13 cellular contexts compared by ENCODE assay signal in the genomic region with DNA sequence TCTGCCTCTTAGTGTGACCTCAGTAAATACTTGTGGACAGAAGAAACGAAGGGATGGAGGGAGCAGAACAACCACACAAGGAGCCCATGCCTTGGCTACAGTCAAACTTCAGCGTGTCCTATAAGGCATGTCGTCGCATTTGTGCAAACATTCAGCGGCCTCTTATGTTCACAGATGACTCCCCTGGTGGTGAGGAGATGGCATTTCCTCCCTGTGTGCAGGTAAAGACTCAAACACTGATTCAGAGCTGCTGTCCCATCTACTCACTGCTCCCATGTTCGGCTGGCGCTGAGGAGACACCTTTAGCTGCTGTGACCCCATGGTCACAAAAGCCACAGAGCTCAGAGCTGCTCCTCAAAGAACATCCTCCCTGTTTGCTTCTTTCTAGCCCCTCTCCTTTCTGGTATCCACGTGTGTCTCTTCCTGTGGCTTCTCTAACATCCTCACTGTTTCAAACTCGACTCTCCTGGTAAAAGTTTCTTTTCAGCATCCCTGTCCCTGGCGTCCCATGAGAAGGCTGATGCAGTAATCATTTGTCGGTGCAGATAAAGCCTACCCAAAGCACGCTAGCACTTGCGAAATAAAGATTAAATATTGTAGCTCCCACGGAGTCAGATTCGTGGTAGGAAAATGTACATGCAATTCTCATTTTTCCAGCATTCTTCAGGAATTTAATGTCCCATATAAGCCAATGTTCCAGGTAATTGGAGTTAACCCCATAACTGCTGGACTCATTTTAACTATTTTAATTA.
DNase-seq lines count a peak whose midpoint lies in the region; ATAC-seq and TF ChIP-seq lines count a peak whose summit lies in the region.
"Had no signal": no experiment of that assay in that cellular context is flagged by ENCODE, and none has a peak within 500 bp of the region (broad histone marks: within the 10 kb centered on the region; RNA-seq: fewer than 3 reads in every experiment).

No MANE protein-coding gene starts in this region.

- no peak overlapping the region for H3K9ac ChIP-seq in DND-41 (ENCODE audit: low read depth, low read length)

- no peaks in the 10 kb centered on the region for H4K20me1 ChIP-seq in DND-41 (ENCODE audit: insufficient read depth, low read length)

- H3K9me3 ChIP-seq in DND-41 (ENCODE audit: insufficient read depth, low read length, severe bottlenecking) = no peaks in the 10 kb centered on the region
- no peaks in the 10 kb centered on the region for H3K9me3 ChIP-seq in uterus

- no peak overlapping the region for H3K4me2 ChIP-seq in DND-41 (ENCODE audit: insufficient read depth, low read length)

- 0 out of 2 replicates have a peak overlapping the region, but pooled peaks have one; percentile 8 for H2AFZ ChIP-seq in DND-41 (ENCODE audit: low read depth, low read length)

- no peak for TF ChIP-seq POLR2A in uterus (IDR thresholded peaks at IDR 0.05)

- in situ Hi-C loops in astrocyte of the spinal cord (cut with HindIII; ENCODE audit: low sequenced_read_pairs) = no loop called here

- H3K27ac ChIP-seq in DND-41 (ENCODE audit: low read length) (no peak overlapping the region), uterus (no peak overlapping the region)

- DNase-seq in DND-41 (no peak), HT-29 (ENCODE audit: low spot score) (peak; percentile 8), astrocyte of the spinal cord (ENCODE audit: low read depth, low spot score) (no peak), iPS-NIHi7 (ENCODE audit: extremely low spot score) (peak; percentile 46), anterior cingulate cortex (lab: John Stamatoyannopoulos, UW) (no peak), midbrain (lab: John Stamatoyannopoulos, UW) (no peak), uterus (no peak)
- DNase-seq: activated CD4-positive, alpha-beta T cell treated with anti-CD3 and anti-CD28 coated beads, Interleukin-2, amount 50 U/mL, for 48 hours; activated effector memory CD4-positive, alpha-beta T cell treated with Interleukin-2 at 50 U/mL for 16 hours; NCI-H1694 treated with DMSO at 0.1 percent for 48 hours; retina; T-helper 17 cell had no signal

- H3K27me3 ChIP-seq in DND-41 (ENCODE audit: insufficient read depth, low read length, poor library complexity) (no peaks in the 10 kb centered on the region), uterus (no peaks in the 10 kb centered on the region)

- H3K36me3 ChIP-seq in DND-41 (ENCODE audit: insufficient read depth, low read length) = no peaks in the 10 kb centered on the region
- H3K36me3 ChIP-seq in uterus = no peaks in the 10 kb centered on the region

- H3K4me1 ChIP-seq in DND-41 (ENCODE audit: insufficient read depth, low read length) (no peaks in the 10 kb centered on the region), uterus (no peaks in the 10 kb centered on the region)

- H3K4me3 ChIP-seq in DND-41 (ENCODE audit: low read depth in 1 of 2, low read length in 2 of 2) (no peak overlapping the region), astrocyte of the spinal cord (ENCODE audit: low read depth, low read length) (no peak overlapping the region), uterus (no peak overlapping the region)

- peak; percentile 19 for TF ChIP-seq CTCF in DND-41 (IDR thresholded peaks at IDR 0.05; ENCODE audit: borderline replicate concordance, extremely low read depth, low read length, poor library complexity, severe bottlenecking)
- peak; percentile 26 for TF ChIP-seq CTCF in astrocyte of the spinal cord (IDR thresholded peaks at IDR 0.05; ENCODE audit: low read depth, low read length)
- TF ChIP-seq CTCF in uterus (IDR thresholded peaks at IDR 0.05) = no peak

- no peaks in the 10 kb centered on the region for H3K79me2 ChIP-seq in DND-41 (ENCODE audit: insufficient read depth, low read length)

- ATAC-seq in DND-41 (ENCODE audit: insufficient read depth, low read depth) (no peak), HG03039 (IDR thresholded peaks at IDR 0.05; ENCODE audit: unreplicated experiment) (no peak)
- ATAC-seq: T-helper 17 cell had no signal

- intact Hi-C loops in uterus (cut with DNase I; ENCODE audit: low total_unique reads) = no loop called here

Comparison
In these comparisons a context has a peak if more than half of its experiments do, and no peak if none do; other contexts are left out.
1. DNase-seq: peak in HT-29 (single experiment) and iPS-NIHi7 (single experiment); none in DND-41 (single experiment), astrocyte of the spinal cord (single experiment), anterior cingulate cortex (0 of 58), midbrain (single experiment) and uterus (0 of 2).
2. CTCF ChIP-seq: peak in DND-41 (single experiment) and astrocyte of the spinal cord (single experiment); none in uterus (0 of 4).